Comparison of ENCODE assay signal across 20 cellular contexts in the genomic region with DNA sequence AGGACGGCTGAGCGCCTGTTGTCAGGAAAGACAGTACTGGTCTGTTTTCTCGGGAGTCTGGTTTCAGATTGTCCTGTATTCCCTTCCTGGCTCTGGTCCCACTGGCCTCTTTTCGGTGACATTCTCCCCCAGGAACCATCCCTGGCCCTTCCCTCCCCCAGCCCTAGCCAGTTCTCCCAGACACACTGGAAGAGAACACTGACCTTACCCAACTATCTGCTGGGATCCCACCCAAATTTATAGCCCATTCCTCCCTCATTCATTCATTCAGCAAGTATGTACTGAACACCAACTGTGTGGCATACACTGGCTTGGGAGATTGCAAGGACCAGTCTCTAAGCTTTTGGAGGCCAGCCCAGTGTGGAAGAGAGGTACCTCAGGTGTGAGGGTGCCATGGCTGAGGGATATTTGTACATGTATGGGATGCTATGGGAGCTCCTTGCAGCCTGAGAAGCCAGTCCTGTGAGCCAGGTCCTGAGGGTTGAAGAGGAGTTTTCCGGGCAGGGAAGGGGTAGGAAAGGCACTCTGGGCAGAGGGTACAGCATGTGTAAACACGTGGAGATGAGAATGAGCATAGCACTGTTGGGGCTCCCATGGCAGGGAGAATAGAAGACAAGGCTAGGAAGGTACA. TPM values are rescaled to one million over a fixed set of nuclear protein-coding genes. Genes with fewer than 3 reads are reported as not detected.
DNase-seq lines count a peak whose midpoint lies in the region; ATAC-seq and TF ChIP-seq lines count a peak whose summit lies in the region.
"Had no signal": no experiment of that assay in that cellular context is flagged by ENCODE, and none has a peak within 500 bp of the region (broad histone marks: within the 10 kb centered on the region; RNA-seq: fewer than 3 reads in every experiment).

No MANE protein-coding gene starts in this region.

- intact Hi-C loops in psoas muscle (cut with DNase I), result no loop called here

- in situ Hi-C loops in G401 (cut with HindIII; ENCODE audit: low sequenced_read_pairs), result loop anchor here (5.0 kb wide), 1 partner anchor 87 kb away; no protein-coding TSS in a partner anchor

- H3K27me3 Mint-ChIP-seq in T-helper 17 cell, result no peaks in the 10 kb centered on the region
- H3K27me3 Mint-ChIP-seq in naive thymus-derived CD8-positive, alpha-beta T cell, result no peaks in the 10 kb centered on the region

- WGBS in psoas muscle, 3 donors, result 34 to 61% (median 42%) methylated on average over 6 of the region's 6 CpGs

- H3K36me3 ChIP-seq in psoas muscle (ENCODE audit: insufficient read depth in 1 of 2, low read depth in 1 of 2), result no peaks in the 10 kb centered on the region
- H3K36me3 ChIP-seq: thyroid gland had no signal

- peak overlapping the region; percentile 53 for H3K27ac ChIP-seq in psoas muscle
- H3K27ac ChIP-seq: foreskin keratinocyte, thyroid gland had no signal

- H3K27ac Mint-ChIP-seq in T-helper 17 cell, result peak overlapping the region; percentile 62
- peak overlapping the region in 2 of 10 donors; percentile 6 to 14 for H3K27ac Mint-ChIP-seq in naive thymus-derived CD8-positive, alpha-beta T cell
- H3K27ac Mint-ChIP-seq: natural killer cell had no signal

- ATAC-seq in T-helper 17 cell (no peak), left lobe of liver (peak; percentile 34), psoas muscle (no peak), HG03045 (IDR thresholded peaks at IDR 0.05; ENCODE audit: unreplicated experiment) (no peak), HG02623 (IDR thresholded peaks at IDR 0.05; ENCODE audit: unreplicated experiment) (no peak)
- no peak for ATAC-seq in naive thymus-derived CD8-positive, alpha-beta T cell
- ATAC-seq: activated T-cell treated with anti-CD3 and anti-CD28 coated beads, Interleukin-2, amount 50 U/mL, for 4 hours; foreskin keratinocyte; natural killer cell had no signal

- H3K9me3 ChIP-seq in T-helper 17 cell (ENCODE audit: control insufficient read depth, low read length, poor library complexity, severe bottlenecking), result no peaks in the 10 kb centered on the region
- H3K9me3 ChIP-seq in psoas muscle, result no peaks in the 10 kb centered on the region
- H3K9me3 ChIP-seq: thyroid gland had no signal

- H3K27me3 ChIP-seq in psoas muscle (ENCODE audit: insufficient read depth in 3 of 3, low read length in 2 of 3), result peaks cover 0 to 2% (median 0%) of the 10 kb centered on the region in 3 donors
- H3K27me3 ChIP-seq: thyroid gland had no signal

- H3K36me3 Mint-ChIP-seq in T-helper 17 cell (ENCODE audit: low read depth), result no peaks in the 10 kb centered on the region
- H3K36me3 Mint-ChIP-seq in naive thymus-derived CD8-positive, alpha-beta T cell, result no peaks in the 10 kb centered on the region
- H3K36me3 Mint-ChIP-seq: natural killer cell had no signal

- POLR2A ChIA-PET in naive thymus-derived CD8-positive, alpha-beta T cell (lab: Charles Lee), result interaction anchor here (1.2 kb wide), 1 partner anchor 11 kb away, joined by 3 read pairs; no protein-coding TSS in a partner anchor

- H3K4me1 ChIP-seq in psoas muscle, result peaks cover 7% of the 10 kb centered on the region
- H3K4me1 ChIP-seq: foreskin keratinocyte had no signal

- H3K9me3 Mint-ChIP-seq in naive thymus-derived CD8-positive, alpha-beta T cell, result no peaks in the 10 kb centered on the region
- H3K9me3 Mint-ChIP-seq: activated T-cell treated with anti-CD3 and anti-CD28 coated beads, Interleukin-2, amount 50 U/mL, for 4 hours; natural killer cell had no signal

- DNase-seq in G401 (ENCODE audit: low spot score) (peak; percentile 40), T-helper 17 cell (no peak), left lobe of liver (ENCODE audit: low spot score) (no peak), psoas muscle (no peak)
- no peak for DNase-seq in stimulated activated CD4-positive, alpha-beta T cell treated with anti-CD3 and anti-CD28 coated beads, Interleukin-4, amount 100 ng/mL, for 1 hour
- no peak for DNase-seq in naive thymus-derived CD8-positive, alpha-beta T cell
- DNase-seq: activated CD4-positive, CD25-positive, alpha-beta regulatory T cell treated with anti-CD3 and anti-CD28 coated beads, Interleukin-2, amount 50 U/mL, for 72 hours; activated CD8-positive, alpha-beta memory T cell treated with anti-CD3 and anti-CD28 coated beads for 24 hours; activated naive CD4-positive, alpha-beta T cell treated with Interleukin-2 at 50 U/mL for 16 hours; activated T-cell treated with anti-CD3 and anti-CD28 coated beads, Interleukin-2, amount 50 U/mL, for 4 hours; DMS79; foreskin keratinocyte; natural killer cell; NCI-H146; stimulated activated naive CD4-positive, alpha-beta T cell; thyroid gland had no signal

- H3K4me1 Mint-ChIP-seq in T-helper 17 cell, result peaks cover 5% of the 10 kb centered on the region
- H3K4me1 Mint-ChIP-seq in naive thymus-derived CD8-positive, alpha-beta T cell, result peaks cover 0 to 6% (median 4%) of the 10 kb centered on the region in 4 donors

- no peak overlapping the region for H3K4me3 Mint-ChIP-seq in T-helper 17 cell
- no peak overlapping the region for H3K4me3 Mint-ChIP-seq in naive thymus-derived CD8-positive, alpha-beta T cell
- H3K4me3 Mint-ChIP-seq: activated T-cell treated with anti-CD3 and anti-CD28 coated beads, Interleukin-2, amount 50 U/mL, for 4 hours; natural killer cell had no signal

- H3K4me3 ChIP-seq in psoas muscle, result no peak overlapping the region
- H3K4me3 ChIP-seq: smooth muscle cell, thyroid gland had no signal

- TF ChIP-seq CTCF in psoas muscle (IDR thresholded peaks at IDR 0.05), result no peak

RNA-seq across cellular contexts. Expression of gene RND2, which starts 5.2 kb away (rescaled TPM):
- 10.4 and 10.9 TPM in 2 replicates for total RNA-seq in G401 (2014; rRNA removed; shearing (Covaris generic))
- total RNA-seq in T-helper 17 cell (1 to 10 TPM in 1 of 2 donors, under 1 TPM in 1; 0.12 to 1.1 TPM), left lobe of liver (3.6 TPM), psoas muscle (under 1 TPM; 0.04 to 0.22 (median 0.16) TPM)
- polyA plus RNA-seq in psoas muscle, result under 1 TPM; 0.04 to 0.09 (median 0.04) TPM
- total RNA-seq in naive thymus-derived CD8-positive, alpha-beta T cell, result under 1 TPM in 1 of 2 experiments, not detected in 1; 0.16 TPM
- polyA plus RNA-seq in naive thymus-derived CD8-positive, alpha-beta T cell, result under 1 TPM in 2 of 3 donors, not detected in 1; 0.08 to 0.09 TPM
- total RNA-seq: HT-29 had no signal

RNA-seq across cellular contexts. Expression of gene VAT1, which starts 8.1 kb away (rescaled TPM):
- total RNA-seq in G401 (2014; rRNA removed; shearing (Covaris generic)), result 307 and 355 TPM in 2 replicates
- 10 to 100 TPM; 26.0 to 29.3 TPM for total RNA-seq in T-helper 17 cell
- 41.5 TPM for total RNA-seq in left lobe of liver
- 10 to 100 TPM; 20.0 to 50.6 (median 34.1) TPM for total RNA-seq in psoas muscle
- 10 to 100 TPM; 19.2 to 20.2 (median 19.7) TPM for polyA plus RNA-seq in psoas muscle
- total RNA-seq in naive thymus-derived CD8-positive, alpha-beta T cell, result 10 to 100 TPM; 36.7 to 42.2 TPM
- polyA plus RNA-seq in naive thymus-derived CD8-positive, alpha-beta T cell, result 10 to 100 TPM; 24.7 to 33.9 (median 28.2) TPM

RNA-seq across cellular contexts. Expression of gene IFI35, which starts 23.7 kb away (rescaled TPM):
- total RNA-seq in G401 (2014; rRNA removed; shearing (Covaris generic)), result 34.8 and 41.6 TPM in 2 replicates
- total RNA-seq in T-helper 17 cell, result 10 to 100 TPM; 23.1 to 23.8 TPM
- 13.7 TPM for total RNA-seq in left lobe of liver
- total RNA-seq in psoas muscle, result 1 to 10 TPM; 4.6 to 6.5 (median 6.2) TPM
- 1 to 10 TPM; 4.2 to 7.8 (median 6.5) TPM for polyA plus RNA-seq in psoas muscle
- total RNA-seq in naive thymus-derived CD8-positive, alpha-beta T cell, result 10 to 100 TPM; 35.7 to 39.1 TPM
- polyA plus RNA-seq in naive thymus-derived CD8-positive, alpha-beta T cell, result 10 to 100 TPM; 44.8 to 49.8 (median 47.2) TPM

RNA-seq across cellular contexts. Expression of gene RPL27, which starts 32.0 kb away (rescaled TPM):
- total RNA-seq in G401 (2014; rRNA removed; shearing (Covaris generic)), result 1,864 and 2,481 TPM in 2 replicates
- total RNA-seq in T-helper 17 cell (1,000 to 10,000 TPM; 1,342 to 1,395 TPM), left lobe of liver (293 TPM), psoas muscle (1,000 to 10,000 TPM in 1 of 4 donors, 100 to 1,000 TPM in 3; 506 to 1,045 (median 824) TPM)
- 1,000 to 10,000 TPM; 2,533 to 3,118 (median 2,913) TPM for polyA plus RNA-seq in psoas muscle
- 1,000 to 10,000 TPM; 1,609 to 1,640 TPM for total RNA-seq in naive thymus-derived CD8-positive, alpha-beta T cell
- polyA plus RNA-seq in naive thymus-derived CD8-positive, alpha-beta T cell, result 1,000 to 10,000 TPM; 2,416 to 2,846 (median 2,434) TPM

RNA-seq across cellular contexts. Expression of gene RUNDC1, which starts 49.9 kb away (rescaled TPM):
- total RNA-seq in G401 (2014; rRNA removed; shearing (Covaris generic)), result 7.2 and 9.5 TPM in 2 replicates
- 10 to 100 TPM; 15.6 to 16.6 TPM for total RNA-seq in T-helper 17 cell
- total RNA-seq in left lobe of liver, result 5.3 TPM
- 10 to 100 TPM in 2 of 4 donors, 1 to 10 TPM in 2; 8.7 to 16.8 (median 12.8) TPM for total RNA-seq in psoas muscle
- polyA plus RNA-seq in psoas muscle, result 10 to 100 TPM; 10.4 to 17.8 (median 10.6) TPM
- total RNA-seq in naive thymus-derived CD8-positive, alpha-beta T cell, result 10 to 100 TPM; 18.6 to 18.8 TPM
- polyA plus RNA-seq in naive thymus-derived CD8-positive, alpha-beta T cell, result 10 to 100 TPM; 11.8 to 15.9 (median 14.6) TPM
